ENCODE assay signal across 8 cellular contexts in genomic region chr18:35580748-35581534, GRCh38. TPM values are rescaled to one million over a fixed set of nuclear protein-coding genes. Genes with fewer than 3 reads are reported as not detected.
DNase-seq lines count a peak whose midpoint lies in the region; ATAC-seq and TF ChIP-seq lines count a peak whose summit lies in the region.

No MANE protein-coding gene starts in this region.

- 1% methylated on average over 35 to 68 of the region's 94 CpGs for WGBS in tibial nerve, 2 donors

- peak overlapping the region; percentile 94 to 99 (median 97) for H3K27ac ChIP-seq in BLaER1 treated with 17β-estradiol and CSF1 and Interleukin-3, amounts not matched to agents 10 nM and 100 nM
- peak overlapping the region; percentile 58 to 98 (median 93) for H3K27ac ChIP-seq in tibial nerve

- TF ChIP-seq POLR2A in tibial nerve (IDR thresholded peaks at IDR 0.05): peak; percentile 9

- H3K9ac ChIP-seq in BLaER1 treated with 17β-estradiol and CSF1 and Interleukin-3, amounts not matched to agents 10 nM and 100 nM: peak overlapping the region; percentile 94 to 99 (median 97)

- H3K4me1 ChIP-seq in BLaER1 treated with 17β-estradiol and CSF1 and Interleukin-3, amounts not matched to agents 10 nM and 100 nM: peaks cover 15 to 30% (median 22%) of the 10 kb centered on the region in 10 experiments
- H3K4me1 ChIP-seq in tibial nerve: peaks cover 0 to 29% (median 20%) of the 10 kb centered on the region in 4 donors

- peaks cover 0 to 28% (median 23%) of the 10 kb centered on the region in 11 experiments; a peak in 18 of 22 replicates for H3K36me3 ChIP-seq in BLaER1 treated with 17β-estradiol and CSF1 and Interleukin-3, amounts not matched to agents 10 nM and 100 nM
- H3K36me3 ChIP-seq in tibial nerve: no peaks in the 10 kb centered on the region

- H3K4me3 ChIP-seq in BLaER1 treated with 17β-estradiol and CSF1 and Interleukin-3, amounts not matched to agents 10 nM and 100 nM: peak overlapping the region; percentile 69 to 93 (median 84)
- peak overlapping the region; percentile 44 to 92 (median 63) for H3K4me3 ChIP-seq in tibial nerve

- DNase-seq in RPMI8226 (peak; percentile 58), glomerular visceral epithelial cell (ENCODE audit: extremely low spot score) (peak; percentile 63), occipital lobe (lab: John Stamatoyannopoulos, UW) (peak; percentile 43), tibial nerve (ENCODE audit: low spot score in 2 of 2) (peak; percentile 20)
- DNase-seq in activated naive CD4-positive, alpha-beta T cell treated with Interleukin-2 at 50 U/mL for 16 hours: peak; percentile 58

- TF ChIP-seq EP300 in tibial nerve (IDR thresholded peaks at IDR 0.05): peak in 1 of 2 donors; percentile 36

- TF ChIP-seq CTCF in tibial nerve (IDR thresholded peaks at IDR 0.05): peak in 1 of 5 experiments; percentile 11

- peaks cover 27 to 44% (median 38%) of the 10 kb centered on the region in 11 experiments for H3K9me3 ChIP-seq in BLaER1 treated with 17β-estradiol and CSF1 and Interleukin-3, amounts not matched to agents 10 nM and 100 nM (replicated peaks in 1 of 11)
- no peaks in the 10 kb centered on the region for H3K9me3 ChIP-seq in tibial nerve

- peaks cover 9 to 39% (median 26%) of the 10 kb centered on the region in 11 experiments; a peak in 18 of 22 replicates for H4K20me1 ChIP-seq in BLaER1 treated with 17β-estradiol and CSF1 and Interleukin-3, amounts not matched to agents 10 nM and 100 nM

- peak overlapping the region; percentile 52 to 91 (median 81) for H3K4me2 ChIP-seq in BLaER1 treated with 17β-estradiol and CSF1 and Interleukin-3, amounts not matched to agents 10 nM and 100 nM

- no peaks in the 10 kb centered on the region for H3K27me3 ChIP-seq in BLaER1 treated with 17β-estradiol and CSF1 and Interleukin-3, amounts not matched to agents 10 nM and 100 nM
- no peaks in the 10 kb centered on the region for H3K27me3 ChIP-seq in tibial nerve

- ATAC-seq in GM19035 (IDR thresholded peaks at IDR 0.05; ENCODE audit: unreplicated experiment) (peak; percentile 50), HG03378 (IDR thresholded peaks at IDR 0.05; ENCODE audit: unreplicated experiment) (peak; percentile 21)

RNA-seq across cellular contexts. Expression of gene GALNT1, which starts 0.6 kb away (rescaled TPM):
- total RNA-seq in occipital lobe (87.8 TPM), tibial nerve (10 to 100 TPM; 24.3 to 37.5 (median 27.0) TPM)

Comparison
In these comparisons a context has a peak if more than half of its experiments do, and no peak if none do; other contexts are left out.
1. Peak in every context shown above with its lines: DNase-seq, ATAC-seq, H3K4me3 ChIP-seq and H3K27ac ChIP-seq.